In genomic region chr19:534088-534487, GRCh38 we compare ENCODE assay signal across 8 cellular contexts. TPM values are rescaled to one million over a fixed set of nuclear protein-coding genes. Genes with fewer than 3 reads are reported as not detected.
DNase-seq lines count a peak whose midpoint lies in the region; ATAC-seq and TF ChIP-seq lines count a peak whose summit lies in the region.
"Had no signal": no experiment of that assay in that cellular context is flagged by ENCODE, and none has a peak within 500 bp of the region (broad histone marks: within the 10 kb centered on the region; RNA-seq: fewer than 3 reads in every experiment).

No MANE protein-coding gene starts in this region.

- H3K9me3 ChIP-seq in hepatocyte (ENCODE audit: low read depth) (no peaks in the 10 kb centered on the region), smooth muscle cell (replicated peaks; ENCODE audit: low read depth) (no peaks in the 10 kb centered on the region)

- DNase-seq in hepatocyte (ENCODE audit: low spot score): no peak
- no peak for DNase-seq in smooth muscle cell (lab: John Stamatoyannopoulos, UW; ENCODE audit: unreplicated experiment)
- DNase-seq in foreskin keratinocyte: no peak
- DNase-seq: NCI-H2029 had no signal

- H3K36me3 ChIP-seq in hepatocyte (replicated peaks; ENCODE audit: insufficient read depth, low read depth) (no peaks in the 10 kb centered on the region), smooth muscle cell (ENCODE audit: low read depth) (no peaks in the 10 kb centered on the region)

- H4K20me1 ChIP-seq in hepatocyte (ENCODE audit: insufficient read depth, poor library complexity, severe bottlenecking): peaks cover 52% of the 10 kb centered on the region
- peaks cover 60% of the 10 kb centered on the region for H4K20me1 ChIP-seq in smooth muscle cell (ENCODE audit: low read depth)

- H3K4me1 ChIP-seq in hepatocyte (ENCODE audit: insufficient read depth): peaks cover 18% of the 10 kb centered on the region
- H3K4me1 ChIP-seq in smooth muscle cell (ENCODE audit: low read depth): peaks cover 11% of the 10 kb centered on the region
- H3K4me1 ChIP-seq in foreskin keratinocyte: no peaks in the 10 kb centered on the region

- H3K27ac ChIP-seq in hepatocyte (peak overlapping the region; percentile 94), smooth muscle cell (ENCODE audit: low read depth) (peak overlapping the region; percentile 90), foreskin keratinocyte (no peak overlapping the region)

- no peaks in the 10 kb centered on the region for H3K9me2 ChIP-seq in hepatocyte (replicated peaks; ENCODE audit: insufficient read depth)

- peak overlapping the region; percentile 83 for H3K9ac ChIP-seq in smooth muscle cell (ENCODE audit: low read depth)

- H3K4me2 ChIP-seq in hepatocyte (peak overlapping the region; percentile 99), smooth muscle cell (peak overlapping the region; percentile 100)

- peaks cover 6% of the 10 kb centered on the region for H3F3A ChIP-seq in smooth muscle cell (ENCODE audit: low read depth)

- ATAC-seq in foreskin keratinocyte (no peak), GM19324 (IDR thresholded peaks at IDR 0.05; ENCODE audit: low FRiP score, unreplicated experiment) (no peak), esophagus mucosa (no peak)

- H2AFZ ChIP-seq in hepatocyte (no peak overlapping the region), smooth muscle cell (ENCODE audit: low read depth) (no peak overlapping the region)

- WGBS in hepatocyte (ENCODE audit: low lambda C conversion rate, missing lambda C conversion rate): 97% methylated on average over 8 of the region's 14 CpGs
- 96% methylated on average over 8 of the region's 14 CpGs for WGBS in smooth muscle cell (ENCODE audit: low lambda C conversion rate)

- H3K4me3 ChIP-seq in WI38 (ENCODE audit: low read depth, low read length) (peak overlapping the region; percentile 93; the same call in 1 of the 2 replicates), hepatocyte (no peak overlapping the region), smooth muscle cell (peak overlapping the region; percentile 88)

- peaks cover 63% of the 10 kb centered on the region for H3K79me2 ChIP-seq in hepatocyte
- H3K79me2 ChIP-seq in smooth muscle cell (ENCODE audit: low read depth): peaks cover 45% of the 10 kb centered on the region

- TF ChIP-seq CTCF in GM12872 (IDR thresholded peaks at IDR 0.05; ENCODE audit: insufficient read depth, low read depth, low read length) (0 out of 3 replicates have a peak, but pooled peaks have one; percentile 10), WI38 (IDR thresholded peaks at IDR 0.05; ENCODE audit: low read depth, low read length) (no peak), hepatocyte (IDR thresholded peaks at IDR 0.05; ENCODE audit: poor library complexity) (no peak), smooth muscle cell (IDR thresholded peaks at IDR 0.05; ENCODE audit: borderline replicate concordance, insufficient read depth, poor library complexity, severe bottlenecking) (no peak), foreskin keratinocyte (conservative IDR thresholded peaks at IDR 0.05) (no peak)

- no peaks in the 10 kb centered on the region for H3K27me3 ChIP-seq in hepatocyte
- no peaks in the 10 kb centered on the region for H3K27me3 ChIP-seq in smooth muscle cell (ENCODE audit: low read depth)
- no peaks in the 10 kb centered on the region for H3K27me3 ChIP-seq in foreskin keratinocyte

RNA-seq across cellular contexts. Expression of gene CDC34, which starts 2.5 kb away (rescaled TPM):
- 89.9 and 105 TPM in 2 replicates for total RNA-seq in hepatocyte
- 196 and 197 TPM in 2 replicates for polyA plus RNA-seq in hepatocyte
- 67.7 and 72.7 TPM in 2 replicates for total RNA-seq in smooth muscle cell
- polyA plus RNA-seq in smooth muscle cell: 151 and 159 TPM in 2 replicates
- total RNA-seq in foreskin keratinocyte: 80.0 and 81.4 TPM in 2 replicates
- 94.5 and 105 TPM in 2 replicates for polyA plus RNA-seq in foreskin keratinocyte
- 30.7 TPM for total RNA-seq in esophagus mucosa

RNA-seq across cellular contexts. Expression of gene GZMM, which starts 9.8 kb away (rescaled TPM):
- total RNA-seq in hepatocyte: not detected in 2 replicates
- not detected in 2 replicates for polyA plus RNA-seq in hepatocyte
- not detected in 2 replicates for total RNA-seq in smooth muscle cell
- 0.23 and 0.64 TPM in 2 replicates for polyA plus RNA-seq in smooth muscle cell
- total RNA-seq in foreskin keratinocyte: not detected in 2 replicates
- polyA plus RNA-seq in foreskin keratinocyte: 0.10 TPM in 1 of 2 replicates, not detected in the other
- total RNA-seq in esophagus mucosa: not detected

RNA-seq across cellular contexts. Expression of gene TPGS1, which starts 26.8 kb away (rescaled TPM):
- 35.8 and 44.9 TPM in 2 replicates for total RNA-seq in hepatocyte
- polyA plus RNA-seq in hepatocyte: 61.0 and 69.0 TPM in 2 replicates
- total RNA-seq in smooth muscle cell: 14.6 and 20.5 TPM in 2 replicates
- polyA plus RNA-seq in smooth muscle cell: 49.3 and 51.3 TPM in 2 replicates
- total RNA-seq in foreskin keratinocyte: 7.3 and 7.9 TPM in 2 replicates
- 7.6 and 9.9 TPM in 2 replicates for polyA plus RNA-seq in foreskin keratinocyte
- total RNA-seq in esophagus mucosa: 14.2 TPM

RNA-seq across cellular contexts. Expression of gene MADCAM1, which starts 37.8 kb away (rescaled TPM):
- total RNA-seq in hepatocyte: 1.2 and 4.0 TPM in 2 replicates
- polyA plus RNA-seq in hepatocyte: 1.8 and 2.9 TPM in 2 replicates
- total RNA-seq in smooth muscle cell: not detected in 2 replicates
- polyA plus RNA-seq in smooth muscle cell: 0.24 TPM in 1 of 2 replicates, not detected in the other
- 0.07 and 0.10 TPM in 2 replicates for total RNA-seq in foreskin keratinocyte
- 0.09 and 0.15 TPM in 2 replicates for polyA plus RNA-seq in foreskin keratinocyte
- total RNA-seq in esophagus mucosa: 0.36 TPM

RNA-seq across cellular contexts. Expression of gene BSG, which starts 38.3 kb away (rescaled TPM):
- total RNA-seq in hepatocyte (509 and 545 TPM in 2 replicates), smooth muscle cell (431 and 469 TPM in 2 replicates), foreskin keratinocyte (526 and 567 TPM in 2 replicates), esophagus mucosa (320 TPM)
- polyA plus RNA-seq in hepatocyte (1,282 and 1,292 TPM in 2 replicates), smooth muscle cell (971 and 1,057 TPM in 2 replicates), foreskin keratinocyte (863 and 896 TPM in 2 replicates)
